ENCODE assay signal across 1 cellular context in genomic region chr9:23746317-23746716, GRCh38.
TF ChIP-seq lines count a peak whose summit lies in the region.

No MANE protein-coding gene starts in this region.

TF ChIP-seq in WTC11, 78 proteins besides CTCF, POLR2A, EP300 and RAD21 (continued from another document):
- TF ChIP-seq PRDM15 (CRISPR knock-in tag; IDR thresholded peaks at IDR 0.05) (no peak), ZNF232 (CRISPR knock-in tag; IDR thresholded peaks at IDR 0.05) (no peak), CREM (CRISPR knock-in tag; IDR thresholded peaks at IDR 0.05) (no peak), TEAD1 (CRISPR knock-in tag; IDR thresholded peaks at IDR 0.05) (no peak), ATF3 (CRISPR knock-in tag; conservative IDR thresholded peaks at IDR 0.05) (no peak), IRF1 (CRISPR knock-in tag; IDR thresholded peaks at IDR 0.05) (no peak)
